ENCODE assay signal across 23 cellular contexts in genomic region chr20:39861381-39861780, GRCh38.
DNase-seq lines count a peak whose midpoint lies in the region; ATAC-seq and TF ChIP-seq lines count a peak whose summit lies in the region.
"Had no signal": no experiment of that assay in that cellular context is flagged by ENCODE, and none has a peak within 500 bp of the region (broad histone marks: within the 10 kb centered on the region; RNA-seq: fewer than 3 reads in every experiment).

No MANE protein-coding gene starts in this region.

- H3K4me1 Mint-ChIP-seq in activated T-cell treated with anti-CD3 and anti-CD28 coated beads, Interleukin-2, amount 50 U/mL, for 4 hours (ENCODE audit: low read depth): no peaks in the 10 kb centered on the region
- H3K4me1 Mint-ChIP-seq: activated naive CD4-positive, alpha-beta T cell treated with anti-CD3 and anti-CD28 coated beads, Interleukin-2, amount 50 U/mL, for 24 hours; immature natural killer cell; naive thymus-derived CD4-positive, alpha-beta T cell; stimulated activated memory B cell treated with anti-CD40 and anti-IgM and Interleukin-4, amounts not matched to agents 10 μg/mL and 1 μg/mL and 100 μg/mL, for 72 hours had no signal

- H3K4me1 ChIP-seq in hepatocyte (ENCODE audit: insufficient read depth): peaks cover 7% of the 10 kb centered on the region
- H3K4me1 ChIP-seq: BLaER1, psoas muscle, tibial artery had no signal

- H3K27ac ChIP-seq in hepatocyte (no peak overlapping the region), substantia nigra (ENCODE audit: low read depth, low read length, poor library complexity, severe bottlenecking) (no peak overlapping the region)
- H3K27ac ChIP-seq: BLaER1, brain microvascular endothelial cell, psoas muscle, tibial artery had no signal

- ATAC-seq in HG02981 (IDR thresholded peaks at IDR 0.05; ENCODE audit: unreplicated experiment): no peak
- ATAC-seq in activated T-cell treated with anti-CD3 and anti-CD28 coated beads, Interleukin-2, amount 50 U/mL, for 4 hours: no peak
- ATAC-seq: naive thymus-derived CD4-positive, alpha-beta T cell; stimulated activated memory B cell treated with anti-CD40 and anti-IgM and Interleukin-4, amounts not matched to agents 10 μg/mL and 1 μg/mL and 100 μg/mL, for 72 hours had no signal

- no peaks in the 10 kb centered on the region for H3K9me2 ChIP-seq in hepatocyte (replicated peaks; ENCODE audit: insufficient read depth)

- WGBS in hepatocyte (ENCODE audit: low lambda C conversion rate, missing lambda C conversion rate): 93% methylated on average over 1 of the region's 1 CpG

- DNase-seq in SHP77 (lab: John Stamatoyannopoulos, UW) (peak; percentile 14 to 31), SHP77 treated with DMSO at 0.1 percent for 48 hours (lab: John Stamatoyannopoulos, UW) (no peak), NCI-H69 (lab: John Stamatoyannopoulos, UW) (peak; percentile 81), hepatocyte (ENCODE audit: low spot score) (peak; percentile 15), SIG-M5 treated with dmso at 0.1 percent for 504 hours (lab: John Stamatoyannopoulos, UW; ENCODE audit: unreplicated experiment) (no peak), substantia nigra (lab: John Stamatoyannopoulos, UW) (no peak)
- DNase-seq in activated T-cell treated with anti-CD3 and anti-CD28 coated beads, Interleukin-2, amount 50 U/mL, for 4 hours: no peak
- DNase-seq: 8988T; activated CD4-positive, alpha-beta T cell treated with anti-CD3 and anti-CD28 coated beads, Interleukin-2, amount 50 U/mL, for 48 hours; brain microvascular endothelial cell; DMS 273 treated with DMSO at 0.1 percent for 48 hours; immature natural killer cell; KBM-7; naive thymus-derived CD4-positive, alpha-beta T cell; NCI-H1930; NCI-H82; psoas muscle; tibial artery had no signal

- H4K20me1 ChIP-seq in hepatocyte (ENCODE audit: insufficient read depth, poor library complexity, severe bottlenecking): no peaks in the 10 kb centered on the region
- H4K20me1 ChIP-seq: BLaER1 had no signal

- H3K36me3 ChIP-seq in hepatocyte (replicated peaks; ENCODE audit: insufficient read depth, low read depth): no peaks in the 10 kb centered on the region
- H3K36me3 ChIP-seq: BLaER1, brain microvascular endothelial cell, tibial artery had no signal

- peaks cover 4% of the 10 kb centered on the region for H3K9me3 Mint-ChIP-seq in activated T-cell treated with anti-CD3 and anti-CD28 coated beads, Interleukin-2, amount 50 U/mL, for 4 hours

- H3K79me2 ChIP-seq in hepatocyte: no peaks in the 10 kb centered on the region

- H3K27me3 ChIP-seq in hepatocyte: no peaks in the 10 kb centered on the region
- H3K27me3 ChIP-seq: BLaER1, brain microvascular endothelial cell, tibial artery had no signal

- no peak overlapping the region for H3K4me3 ChIP-seq in hepatocyte
- H3K4me3 ChIP-seq: BLaER1, lung, psoas muscle, tibial artery had no signal

- H3K36me3 Mint-ChIP-seq in activated T-cell treated with anti-CD3 and anti-CD28 coated beads, Interleukin-2, amount 50 U/mL, for 4 hours (ENCODE audit: insufficient read depth): no peaks in the 10 kb centered on the region
- H3K36me3 Mint-ChIP-seq: activated naive CD4-positive, alpha-beta T cell treated with anti-CD3 and anti-CD28 coated beads, Interleukin-2, amount 50 U/mL, for 24 hours; immature natural killer cell; naive thymus-derived CD4-positive, alpha-beta T cell; stimulated activated memory B cell treated with anti-CD40 and anti-IgM and Interleukin-4, amounts not matched to agents 10 μg/mL and 1 μg/mL and 100 μg/mL, for 72 hours had no signal

- H3K4me2 ChIP-seq in hepatocyte: no peak overlapping the region
- H3K4me2 ChIP-seq: BLaER1 had no signal

- H3K4me3 Mint-ChIP-seq in activated T-cell treated with anti-CD3 and anti-CD28 coated beads, Interleukin-2, amount 50 U/mL, for 4 hours: no peak overlapping the region
- H3K4me3 Mint-ChIP-seq: activated naive CD4-positive, alpha-beta T cell treated with anti-CD3 and anti-CD28 coated beads, Interleukin-2, amount 50 U/mL, for 24 hours; immature natural killer cell; naive thymus-derived CD4-positive, alpha-beta T cell; stimulated activated memory B cell treated with anti-CD40 and anti-IgM and Interleukin-4, amounts not matched to agents 10 μg/mL and 1 μg/mL and 100 μg/mL, for 72 hours had no signal

- peaks cover 4% of the 10 kb centered on the region for H3K27me3 Mint-ChIP-seq in activated T-cell treated with anti-CD3 and anti-CD28 coated beads, Interleukin-2, amount 50 U/mL, for 4 hours (ENCODE audit: low read depth)

- H2AFZ ChIP-seq in hepatocyte: no peak overlapping the region

- H3K9me3 ChIP-seq in hepatocyte (ENCODE audit: low read depth): no peaks in the 10 kb centered on the region
- H3K9me3 ChIP-seq: BLaER1, psoas muscle, tibial artery had no signal

- no peak for TF ChIP-seq CTCF in hepatocyte (IDR thresholded peaks at IDR 0.05; ENCODE audit: poor library complexity)

Comparison
In these comparisons a context has a peak if more than half of its experiments do, and no peak if none do; other contexts are left out.
1. DNase-seq: peak in SHP77 (2 of 2), NCI-H69 (single experiment) and hepatocyte (single experiment); none in SHP77 treated with DMSO at 0.1 percent for 48 hours (single experiment), SIG-M5 treated with dmso at 0.1 percent for 504 hours (single experiment), substantia nigra (0 of 49) and activated T-cell treated with anti-CD3 and anti-CD28 coated beads, Interleukin-2, amount 50 U/mL, for 4 hours (single experiment).